In the genomic region with DNA sequence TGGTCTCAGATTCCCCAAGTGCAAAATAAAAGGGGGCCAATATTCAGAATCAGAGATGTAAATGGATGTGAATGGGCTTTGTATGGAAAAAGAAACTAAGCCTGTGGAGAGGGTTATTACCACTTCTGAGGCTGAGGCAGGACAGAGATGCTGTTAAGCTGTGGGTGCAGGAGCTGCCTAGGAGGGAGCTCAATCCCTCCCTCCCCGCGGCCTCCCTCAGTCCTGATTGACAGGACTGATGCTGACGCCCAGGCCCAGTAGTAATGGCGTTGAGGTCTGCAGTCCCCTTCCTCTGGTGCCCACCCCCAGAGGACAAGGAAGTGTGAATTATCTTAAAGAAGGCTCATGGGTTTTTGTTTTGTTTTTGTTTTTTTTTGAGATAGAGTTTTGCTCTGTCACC, we compare ENCODE assay signal across 11 cellular contexts.
"Had no signal": no experiment of that assay in that cellular context is flagged by ENCODE, and none has a peak within 500 bp of the region (broad histone marks: within the 10 kb centered on the region; RNA-seq: fewer than 3 reads in every experiment).

No MANE protein-coding gene starts in this region.

- H3K27me3 ChIP-seq: cardiac muscle cell, gastroesophageal sphincter, transverse colon had no signal

- H3K4me3 Mint-ChIP-seq: activated CD4-positive, alpha-beta T cell treated with anti-CD3 and anti-CD28 coated beads for 36 hours; activated naive CD4-positive, alpha-beta T cell treated with anti-CD3 and anti-CD28 coated beads for 36 hours; activated T-helper 1 cell treated with anti-CD3 and anti-CD28 coated beads, Interleukin-12 subunit alpha, Interleukin-12 subunit beta, Interleukin-2, Interleukin-4 antibody, amounts not matched to agents 30 ng/mL and 10 ng/mL and 1 ng/mL, durations not matched to agents 14 hours and 24 hours and 36 hours; naive B cell; T-helper 1 cell treated with Interleukin-12 subunit alpha and Interleukin-12 subunit beta and Interleukin-4 antibody, amounts not matched to agents 30 μg/mL and 1 μg/mL, for 36 hours had no signal

- H3K9me3 Mint-ChIP-seq: activated naive CD4-positive, alpha-beta T cell treated with anti-CD3 and anti-CD28 coated beads for 36 hours; activated T-helper 1 cell treated with anti-CD3 and anti-CD28 coated beads, Interleukin-12 subunit alpha, Interleukin-12 subunit beta, Interleukin-2, Interleukin-4 antibody, amounts not matched to agents 30 ng/mL and 10 ng/mL and 1 ng/mL, durations not matched to agents 14 hours and 24 hours and 36 hours; naive B cell; T-helper 1 cell treated with Interleukin-12 subunit alpha and Interleukin-12 subunit beta and Interleukin-4 antibody, amounts not matched to agents 30 μg/mL and 1 μg/mL, for 36 hours had no signal

- ATAC-seq: activated CD4-positive, alpha-beta T cell treated with anti-CD3 and anti-CD28 coated beads for 36 hours; gastroesophageal sphincter; left lobe of liver had no signal

- H3K36me3 ChIP-seq: cardiac muscle cell, gastroesophageal sphincter, transverse colon had no signal

- DNase-seq: activated CD4-positive, alpha-beta T cell treated with anti-CD3 and anti-CD28 coated beads for 36 hours; activated naive CD4-positive, alpha-beta T cell treated with anti-CD3 and anti-CD28 coated beads for 36 hours; naive B cell; stimulated activated CD4-positive, alpha-beta T cell treated with anti-CD3 and anti-CD28 coated beads, Interleukin-2, amount 100 ng/mL, for 48 hours; stimulated activated naive CD4-positive, alpha-beta T cell; transverse colon had no signal

- H3K36me3 Mint-ChIP-seq: naive B cell had no signal

- H3K27ac ChIP-seq: cardiac muscle cell, transverse colon had no signal

- H3K27me3 Mint-ChIP-seq: activated CD4-positive, alpha-beta T cell treated with anti-CD3 and anti-CD28 coated beads for 36 hours had no signal

- H3K27ac Mint-ChIP-seq: activated CD4-positive, alpha-beta T cell treated with anti-CD3 and anti-CD28 coated beads for 36 hours; activated naive CD4-positive, alpha-beta T cell treated with anti-CD3 and anti-CD28 coated beads for 36 hours; activated T-helper 1 cell treated with anti-CD3 and anti-CD28 coated beads, Interleukin-12 subunit alpha, Interleukin-12 subunit beta, Interleukin-2, Interleukin-4 antibody, amounts not matched to agents 30 ng/mL and 10 ng/mL and 1 ng/mL, durations not matched to agents 14 hours and 24 hours and 36 hours; T-helper 1 cell treated with Interleukin-12 subunit alpha and Interleukin-12 subunit beta and Interleukin-4 antibody, amounts not matched to agents 30 μg/mL and 1 μg/mL, for 36 hours had no signal

- H3K4me3 ChIP-seq: cardiac muscle cell, gastroesophageal sphincter, transverse colon had no signal

- H3K9me3 ChIP-seq: gastroesophageal sphincter, transverse colon had no signal
